ENCODE assay signal across 24 cellular contexts in the genomic region with DNA sequence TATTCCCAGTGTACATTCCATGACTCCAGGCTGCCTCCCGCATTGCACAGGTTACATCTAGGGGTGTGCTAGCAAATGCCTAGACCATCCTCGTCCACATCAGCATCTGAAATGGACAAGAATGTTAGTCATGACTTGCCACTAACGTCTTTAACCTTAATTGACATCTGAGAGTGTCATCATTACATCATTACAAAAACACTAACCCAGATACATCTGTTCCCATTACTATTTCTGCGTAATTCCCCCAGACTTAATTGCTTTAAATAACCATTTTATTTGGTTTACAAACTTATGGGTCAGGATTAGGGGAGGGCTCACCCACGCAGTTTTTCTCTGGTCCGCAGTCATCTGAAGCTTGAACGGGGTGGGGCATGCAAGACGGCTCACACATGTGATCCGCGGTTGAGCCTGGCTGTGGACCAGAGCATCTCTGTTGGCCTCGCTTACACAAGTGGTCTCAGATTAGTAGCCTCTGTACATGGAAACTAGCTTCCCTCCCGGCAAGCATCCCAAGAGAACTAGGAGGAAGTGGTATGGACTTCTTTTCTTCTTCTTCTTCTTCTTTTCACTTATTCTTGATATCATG. TPM values are rescaled to one million over a fixed set of nuclear protein-coding genes. Genes with fewer than 3 reads are reported as not detected.
DNase-seq lines count a peak whose midpoint lies in the region; ATAC-seq and TF ChIP-seq lines count a peak whose summit lies in the region.
"Had no signal": no experiment of that assay in that cellular context is flagged by ENCODE, and none has a peak within 500 bp of the region (broad histone marks: within the 10 kb centered on the region; RNA-seq: fewer than 3 reads in every experiment).

No MANE protein-coding gene starts in this region.

- no peak overlapping the region for H3K27ac Mint-ChIP-seq in activated CD4-positive, alpha-beta T cell treated with anti-CD3 and anti-CD28 coated beads for 36 hours
- H3K27ac Mint-ChIP-seq: activated naive CD4-positive, alpha-beta T cell treated with anti-CD3 and anti-CD28 coated beads for 36 hours; mesothelial cell of epicardium; type B pancreatic cell had no signal

- H3K4me3 ChIP-seq in HEK293 (ENCODE audit: low read depth, low read length) (no peak overlapping the region), foreskin fibroblast (ENCODE audit: low read depth in 1 of 2, low read length in 2 of 2) (no peak overlapping the region), parathyroid adenoma (ENCODE audit: low read depth, low read length) (no peak overlapping the region)
- H3K4me3 ChIP-seq: BLaER1 treated with 17β-estradiol and CSF1 and Interleukin-3, amounts not matched to agents 10 nM and 100 nM; psoas muscle had no signal

- no peaks in the 10 kb centered on the region for H3K9me3 ChIP-seq in HEK293 (ENCODE audit: control insufficient read depth, insufficient read depth, low read depth, low read length)
- no peaks in the 10 kb centered on the region for H3K9me3 ChIP-seq in parathyroid adenoma (ENCODE audit: control insufficient read depth, low read length)
- H3K9me3 ChIP-seq: psoas muscle, spleen, stomach had no signal

- no peak overlapping the region for H2AFZ ChIP-seq in parathyroid adenoma

- peak overlapping the region; percentile 57 for H3K4me2 ChIP-seq in parathyroid adenoma (ENCODE audit: low read length)

- peaks cover 15% of the 10 kb centered on the region for H3K27me3 Mint-ChIP-seq in activated CD4-positive, alpha-beta T cell treated with anti-CD3 and anti-CD28 coated beads for 36 hours

- CTCF ChIA-PET in activated CD4-positive, alpha-beta T cell treated with anti-CD3 and anti-CD28 coated beads for 36 hours (lab: Charles Lee): interaction anchor here (1.2 to 2.0 kb wide), 3 partner anchors 15 to 511 kb away, joined by 3 to 4 read pairs (median 3); no protein-coding TSS in a partner anchor
- CTCF ChIA-PET in HEK293 (lab: Yijun Ruan, JAX): interaction anchor here (1.0 kb wide), 1 partner anchor 8 kb away, joined by 3 read pairs; no protein-coding TSS in a partner anchor

- intact Hi-C loops in activated CD4-positive, alpha-beta T cell treated with anti-CD3 and anti-CD28 coated beads for 36 hours (cut with DNase I, micrococcal nuclease): loop anchor here (5.0 to 10.0 kb wide), 2 partner anchors 445 to 513 kb away; partner anchors contain the start of gene PDS5B (in 1 of the 2)

- H3K9me3 Mint-ChIP-seq in activated CD4-positive, alpha-beta T cell treated with anti-CD3 and anti-CD28 coated beads for 36 hours (ENCODE audit: low read depth): no peaks in the 10 kb centered on the region
- H3K9me3 Mint-ChIP-seq: activated naive CD4-positive, alpha-beta T cell treated with anti-CD3 and anti-CD28 coated beads for 36 hours; mesothelial cell of epicardium had no signal

- no peak for DNase-seq in activated CD4-positive, alpha-beta T cell treated with anti-CD3 and anti-CD28 coated beads for 36 hours
- DNase-seq in activated CD4-positive, alpha-beta T cell treated with anti-CD3 and anti-CD28 coated beads, Interleukin-2, amount 50 U/mL, for 48 hours: no peak
- peak; percentile 7 to 54 for DNase-seq in foreskin fibroblast
- DNase-seq in activated CD8-positive, alpha-beta memory T cell treated with anti-CD3 and anti-CD28 coated beads, Interleukin-2, amount 50 U/mL, for 4 hours: no peak
- DNase-seq in SW 1271 (lab: John Stamatoyannopoulos, UW): no peak
- DNase-seq: activated CD4-positive, alpha-beta T cell treated with anti-CD3 and anti-CD28 coated beads, Interleukin-2, amount 50 U/mL, for 4 hours; activated naive CD4-positive, alpha-beta T cell treated with anti-CD3 and anti-CD28 coated beads for 36 hours; effector CD8-positive, alpha-beta T cell; NCI-H1436; NCI-H526; spleen; stimulated activated CD4-positive, alpha-beta T cell treated with anti-CD3 and anti-CD28 coated beads, Interleukin-4, amount 100 ng/mL, for 4 hours; stomach had no signal

- no peaks in the 10 kb centered on the region for H3K27me3 ChIP-seq in parathyroid adenoma (ENCODE audit: control insufficient read depth, insufficient read depth, low read length)
- H3K27me3 ChIP-seq: BLaER1 treated with 17β-estradiol and CSF1 and Interleukin-3, amounts not matched to agents 10 nM and 100 nM; spleen; stomach had no signal

- POLR2A ChIA-PET in activated CD4-positive, alpha-beta T cell treated with anti-CD3 and anti-CD28 coated beads for 36 hours (lab: Charles Lee): no interaction called here
- POLR2A ChIA-PET in HEK293 (lab: Yijun Ruan, JAX): no interaction called here

- H3K79me2 ChIP-seq in parathyroid adenoma: peaks cover 8% of the 10 kb centered on the region

- H3K36me3 ChIP-seq in HEK293 (ENCODE audit: control insufficient read depth in 2 of 2, insufficient read depth in 1 of 2, low read length in 2 of 2) (no peaks in the 10 kb centered on the region), parathyroid adenoma (ENCODE audit: control insufficient read depth, insufficient read depth, low read length) (no peaks in the 10 kb centered on the region)
- H3K36me3 ChIP-seq: BLaER1 treated with 17β-estradiol and CSF1 and Interleukin-3, amounts not matched to agents 10 nM and 100 nM; spleen; stomach had no signal

- peak overlapping the region; percentile 63 for H3K4me3 Mint-ChIP-seq in activated CD4-positive, alpha-beta T cell treated with anti-CD3 and anti-CD28 coated beads for 36 hours
- H3K4me3 Mint-ChIP-seq: mesothelial cell of epicardium, type B pancreatic cell had no signal

- H3K4me1 Mint-ChIP-seq in activated CD4-positive, alpha-beta T cell treated with anti-CD3 and anti-CD28 coated beads for 36 hours: peaks cover 10% of the 10 kb centered on the region

- no peak overlapping the region for H3K9ac ChIP-seq in parathyroid adenoma
- H3K9ac ChIP-seq: BLaER1 treated with 17β-estradiol and CSF1 and Interleukin-3, amounts not matched to agents 10 nM and 100 nM had no signal

- H3K36me3 Mint-ChIP-seq in activated CD4-positive, alpha-beta T cell treated with anti-CD3 and anti-CD28 coated beads for 36 hours (ENCODE audit: low read depth): peaks cover 1% of the 10 kb centered on the region
- H3K36me3 Mint-ChIP-seq: mesothelial cell of epicardium, type B pancreatic cell had no signal

- no peak for TF ChIP-seq CTCF in HEK293 (tag by site-specific recombination; IDR thresholded peaks at IDR 0.05)
- no peak for TF ChIP-seq CTCF in foreskin fibroblast (IDR thresholded peaks at IDR 0.05; ENCODE audit: low read depth, low read length)
- no peak for TF ChIP-seq CTCF in parathyroid adenoma (IDR thresholded peaks at IDR 0.05)

- H3K4me1 ChIP-seq in HEK293 (ENCODE audit: control insufficient read depth, insufficient read depth, low read length): no peaks in the 10 kb centered on the region
- peaks cover 27% of the 10 kb centered on the region for H3K4me1 ChIP-seq in parathyroid adenoma
- H3K4me1 ChIP-seq: psoas muscle had no signal

- H3K27ac ChIP-seq in HEK293 (ENCODE audit: extremely low read depth, low read depth, low read length) (no peak overlapping the region), parathyroid adenoma (peak overlapping the region; percentile 84)
- H3K27ac ChIP-seq: BLaER1 treated with 17β-estradiol and CSF1 and Interleukin-3, amounts not matched to agents 10 nM and 100 nM; psoas muscle; VCaP had no signal

- ATAC-seq in activated CD4-positive, alpha-beta T cell treated with anti-CD3 and anti-CD28 coated beads for 36 hours: no peak
- no peak for ATAC-seq in HG02938 (IDR thresholded peaks at IDR 0.05; ENCODE audit: unreplicated experiment)
- ATAC-seq: esophagus mucosa, left colon, psoas muscle had no signal

TF ChIP-seq in HEK293, 187 proteins besides CTCF, POLR2A, EP300 and RAD21 (continues in another document):
- TF ChIP-seq ZEB2 (tag by site-specific recombination; IDR thresholded peaks at IDR 0.05): peak; percentile 72; the same call in 1 of the 2 replicates
- no peak for TF ChIP-seq ZFP37 (tag by site-specific recombination; IDR thresholded peaks at IDR 0.05)
- peak; percentile 60; the same call in 1 of the 2 replicates for TF ChIP-seq ZFP69B (tag by site-specific recombination; IDR thresholded peaks at IDR 0.05)
- TF ChIP-seq, protein P1, sequence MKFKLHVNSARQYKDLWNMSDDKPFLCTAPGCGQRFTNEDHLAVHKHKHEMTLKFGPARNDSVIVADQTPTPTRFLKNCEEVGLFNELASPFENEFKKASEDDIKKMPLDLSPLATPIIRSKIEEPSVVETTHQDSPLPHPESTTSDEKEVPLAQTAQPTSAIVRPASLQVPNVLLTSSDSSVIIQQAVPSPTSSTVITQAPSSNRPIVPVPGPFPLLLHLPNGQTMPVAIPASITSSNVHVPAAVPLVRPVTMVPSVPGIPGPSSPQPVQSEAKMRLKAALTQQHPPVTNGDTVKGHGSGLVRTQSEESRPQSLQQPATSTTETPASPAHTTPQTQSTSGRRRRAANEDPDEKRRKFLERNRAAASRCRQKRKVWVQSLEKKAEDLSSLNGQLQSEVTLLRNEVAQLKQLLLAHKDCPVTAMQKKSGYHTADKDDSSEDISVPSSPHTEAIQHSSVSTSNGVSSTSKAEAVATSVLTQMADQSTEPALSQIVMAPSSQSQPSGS (tag by site-specific recombination; IDR thresholded peaks at IDR 0.05; ENCODE audit: low read depth): peak; percentile 58
- TF ChIP-seq, protein P2, sequence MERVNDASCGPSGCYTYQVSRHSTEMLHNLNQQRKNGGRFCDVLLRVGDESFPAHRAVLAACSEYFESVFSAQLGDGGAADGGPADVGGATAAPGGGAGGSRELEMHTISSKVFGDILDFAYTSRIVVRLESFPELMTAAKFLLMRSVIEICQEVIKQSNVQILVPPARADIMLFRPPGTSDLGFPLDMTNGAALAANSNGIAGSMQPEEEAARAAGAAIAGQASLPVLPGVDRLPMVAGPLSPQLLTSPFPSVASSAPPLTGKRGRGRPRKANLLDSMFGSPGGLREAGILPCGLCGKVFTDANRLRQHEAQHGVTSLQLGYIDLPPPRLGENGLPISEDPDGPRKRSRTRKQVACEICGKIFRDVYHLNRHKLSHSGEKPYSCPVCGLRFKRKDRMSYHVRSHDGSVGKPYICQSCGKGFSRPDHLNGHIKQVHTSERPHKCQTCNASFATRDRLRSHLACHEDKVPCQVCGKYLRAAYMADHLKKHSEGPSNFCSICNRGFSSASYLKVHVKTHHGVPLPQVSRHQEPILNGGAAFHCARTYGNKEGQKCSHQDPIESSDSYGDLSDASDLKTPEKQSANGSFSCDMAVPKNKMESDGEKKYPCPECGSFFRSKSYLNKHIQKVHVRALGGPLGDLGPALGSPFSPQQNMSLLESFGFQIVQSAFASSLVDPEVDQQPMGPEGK (tag by site-specific recombination; IDR thresholded peaks at IDR 0.05): no peak
- peak; percentile 29; the same call in 1 of the 2 replicates for TF ChIP-seq ZNF600 (tag by site-specific recombination; IDR thresholded peaks at IDR 0.05)
- TF ChIP-seq ZBTB17 (tag by site-specific recombination; IDR thresholded peaks at IDR 0.05): 0 out of 2 replicates have a peak, but pooled peaks have one; percentile 21
- no peak for TF ChIP-seq ZNF529 (tag by site-specific recombination; IDR thresholded peaks at IDR 0.05; ENCODE audit: insufficient replicate concordance)
- peak; percentile 71 for TF ChIP-seq ZNF629 (tag by site-specific recombination; IDR thresholded peaks at IDR 0.05)

RNA-seq across cellular contexts. Expression of gene KL, which starts 15.9 kb away (rescaled TPM):
- total RNA-seq in activated CD4-positive, alpha-beta T cell treated with anti-CD3 and anti-CD28 coated beads for 36 hours: under 1 TPM; 0.35 to 0.37 TPM
- total RNA-seq: A172 had no signal

Comparison
In these comparisons a context has a peak if more than half of its experiments do, and no peak if none do; other contexts are left out.
1. DNase-seq: peak in foreskin fibroblast (2 of 2); none in activated CD4-positive, alpha-beta T cell treated with anti-CD3 and anti-CD28 coated beads for 36 hours (single experiment), activated CD4-positive, alpha-beta T cell treated with anti-CD3 and anti-CD28 coated beads, Interleukin-2, amount 50 U/mL, for 48 hours (0 of 2), activated CD8-positive, alpha-beta memory T cell treated with anti-CD3 and anti-CD28 coated beads, Interleukin-2, amount 50 U/mL, for 4 hours (single experiment) and SW 1271 (0 of 2).